1 cellular context compared by ENCODE assay signal in the genomic region with DNA sequence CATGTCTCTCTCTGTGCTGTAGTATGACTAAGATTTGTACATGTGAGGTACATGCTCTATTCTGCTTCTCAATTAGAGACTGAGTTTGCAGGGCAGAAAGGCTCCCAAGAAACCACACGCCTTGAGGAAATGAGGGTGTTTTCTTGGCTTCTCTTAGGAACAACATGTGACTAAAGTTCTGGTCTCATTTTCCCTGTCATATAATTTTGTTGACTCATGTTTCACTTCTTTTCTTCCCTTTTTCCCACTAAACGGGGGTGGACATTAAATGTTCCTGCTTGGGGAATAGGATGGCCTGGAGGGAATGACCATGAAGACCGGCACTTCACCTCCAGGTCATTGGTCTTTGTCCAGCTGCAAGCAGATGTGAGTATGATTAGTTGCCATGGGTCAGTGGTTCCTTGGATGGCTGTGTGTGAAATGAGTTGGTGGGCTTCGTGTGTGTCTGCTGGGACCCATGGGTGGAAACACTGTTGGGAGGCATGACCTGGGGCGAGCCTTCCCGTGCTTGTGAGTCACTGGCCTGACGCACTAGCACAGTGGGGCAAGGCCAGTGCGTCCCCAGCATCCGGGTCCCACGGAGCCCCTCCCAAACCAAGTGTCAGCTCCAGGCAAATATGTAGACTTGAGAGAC.
TF ChIP-seq lines count a peak whose summit lies in the region.

No MANE protein-coding gene starts in this region.

TF ChIP-seq in IMR-90, 13 proteins besides CTCF, POLR2A, EP300 and RAD21 (continued from another document):
- TF ChIP-seq SMC3 (IDR thresholded peaks at IDR 0.05; ENCODE audit: low read depth, low read length) (no peak), RCOR1 (IDR thresholded peaks at IDR 0.05; ENCODE audit: insufficient replicate concordance, low read length) (no peak), FOS (IDR thresholded peaks at IDR 0.05; ENCODE audit: low read depth, low read length) (no peak), MXI1 (IDR thresholded peaks at IDR 0.05; ENCODE audit: borderline replicate concordance, low read depth, low read length) (peak; percentile 23; the same call in 1 of the 2 replicates), MAFK (IDR thresholded peaks at IDR 0.05; ENCODE audit: low read depth, low read length) (no peak), MAZ (IDR thresholded peaks at IDR 0.05; ENCODE audit: borderline replicate concordance, low read depth, low read length) (no peak), RFX5 (IDR thresholded peaks at IDR 0.05; ENCODE audit: low read depth, low read length) (no peak)
- TF ChIP-seq, protein P1, sequence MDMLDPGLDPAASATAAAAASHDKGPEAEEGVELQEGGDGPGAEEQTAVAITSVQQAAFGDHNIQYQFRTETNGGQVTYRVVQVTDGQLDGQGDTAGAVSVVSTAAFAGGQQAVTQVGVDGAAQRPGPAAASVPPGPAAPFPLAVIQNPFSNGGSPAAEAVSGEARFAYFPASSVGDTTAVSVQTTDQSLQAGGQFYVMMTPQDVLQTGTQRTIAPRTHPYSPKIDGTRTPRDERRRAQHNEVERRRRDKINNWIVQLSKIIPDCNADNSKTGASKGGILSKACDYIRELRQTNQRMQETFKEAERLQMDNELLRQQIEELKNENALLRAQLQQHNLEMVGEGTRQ (IDR thresholded peaks at IDR 0.05; ENCODE audit: low read depth, low read length): peak; percentile 63
